In the genomic region with DNA sequence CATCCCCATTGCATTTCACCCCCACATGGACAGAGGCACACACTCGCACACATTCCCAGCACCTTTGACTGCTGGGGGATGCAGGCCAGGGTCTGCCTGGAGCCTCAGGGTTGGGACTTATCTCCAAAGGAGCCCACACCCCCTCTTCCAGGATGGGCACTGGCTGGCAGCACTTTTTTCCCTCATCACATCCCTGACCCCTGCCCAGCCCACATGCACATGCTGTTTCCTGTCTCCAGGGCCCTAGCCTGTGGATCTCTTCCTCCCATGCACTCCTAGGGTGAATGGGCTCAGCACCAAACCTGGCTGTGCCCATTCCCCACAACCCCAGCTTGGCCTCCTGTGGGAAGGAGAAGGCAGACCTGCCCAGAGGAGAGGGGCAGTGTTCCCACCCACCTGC, we compare ENCODE assay signal across 17 cellular contexts. TPM values are rescaled to one million over a fixed set of nuclear protein-coding genes. Genes with fewer than 3 reads are reported as not detected.
A peak's percentile ranks its signal among the peaks of the same experiment; 100 is the strongest.
DNase-seq lines count a peak whose midpoint lies in the region; ATAC-seq and TF ChIP-seq lines count a peak whose summit lies in the region.
"Had no signal": no experiment of that assay in that cellular context is flagged by ENCODE, and none has a peak within 500 bp of the region (broad histone marks: within the 10 kb centered on the region; RNA-seq: fewer than 3 reads in every experiment).

No MANE protein-coding gene starts in this region.

- H3K9ac ChIP-seq in IMR-90 (ENCODE audit: low read depth, low read length) (no peak overlapping the region), mesendoderm (ENCODE audit: low read length) (no peak overlapping the region)
- H3K9ac ChIP-seq: GM23248 had no signal

- H2AK9ac ChIP-seq in IMR-90 (replicated peaks; ENCODE audit: low read depth, low read length, poor library complexity) = no peak overlapping the region

- peak overlapping the region; percentile 43 for H2AFZ ChIP-seq in IMR-90 (replicated peaks; ENCODE audit: low read length, poor library complexity)
- H2AFZ ChIP-seq: GM23248 had no signal

- in situ Hi-C loops in IMR-90 (cut with MboI; ENCODE audit: low sequenced_read_pairs) = no loop called here

- H3K27me3 ChIP-seq in right atrium auricular region (no peaks in the 10 kb centered on the region), IMR-90 (ENCODE audit: control insufficient read depth, insufficient read depth, low read length) (peaks cover 23% of the 10 kb centered on the region), mesendoderm (ENCODE audit: insufficient read depth, low read length, poor library complexity) (no peaks in the 10 kb centered on the region), testis (no peaks in the 10 kb centered on the region)

- H3K79me2 ChIP-seq in mesendoderm (ENCODE audit: control insufficient read depth, insufficient read depth, low read length) = no peaks in the 10 kb centered on the region

- no TSS peak for BruUV-seq in IMR-90 (replicated peaks; lab: Mats Ljungman, UMichigan)

- CTCF ChIA-PET in IMR-90 (lab: Yijun Ruan, JAX) = no interaction called here

- H3K79me1 ChIP-seq in IMR-90 (ENCODE audit: low read depth in 1 of 2, low read length in 2 of 2) = no peaks in the 10 kb centered on the region
- no peaks in the 10 kb centered on the region for H3K79me1 ChIP-seq in mesendoderm (ENCODE audit: low read length)

- 100% methylated on average over 1 of the region's 1 CpG; no CpG with 5 or more reads in 1 of the 2 experiments for WGBS in IMR-90 (ENCODE audit: extremely low coverage in 2 of 2, insufficient read length in 1 of 2), 2 experiments
- no CpG with 5 or more reads among the region's 1 CpG for WGBS in mesendoderm (ENCODE audit: extremely low coverage, insufficient coverage, low lambda C conversion rate)
- 100% methylated on average over 1 of the region's 1 CpG for WGBS in testis, 2 donors

- H3K9me3 ChIP-seq in right atrium auricular region (no peaks in the 10 kb centered on the region), IMR-90 (ENCODE audit: control insufficient read depth, insufficient read depth, low read length) (no peaks in the 10 kb centered on the region), testis (no peaks in the 10 kb centered on the region)

- no peak overlapping the region for H4K8ac ChIP-seq in IMR-90 (ENCODE audit: low read depth in 2 of 2, low read length in 2 of 2)
- no peak overlapping the region for H4K8ac ChIP-seq in mesendoderm (ENCODE audit: low read depth, low read length)

- H3K4me3 ChIP-seq in right atrium auricular region = no peak overlapping the region
- no peak overlapping the region for H3K4me3 ChIP-seq in IMR-90 (ENCODE audit: insufficient read depth, low read depth, low read length)
- H3K4me3 ChIP-seq in mesendoderm (ENCODE audit: low read length) = no peak overlapping the region
- H3K4me3 ChIP-seq in testis = no peak overlapping the region
- H3K4me3 ChIP-seq: GM12878, GM23248 had no signal

- H3K14ac ChIP-seq in IMR-90 (replicated peaks; ENCODE audit: low read depth, low read length) = no peak overlapping the region

- no peaks in the 10 kb centered on the region for H3K36me3 ChIP-seq in right atrium auricular region
- H3K36me3 ChIP-seq in IMR-90 (ENCODE audit: control insufficient read depth, insufficient read depth, low read length) = no peaks in the 10 kb centered on the region
- no peaks in the 10 kb centered on the region for H3K36me3 ChIP-seq in mesendoderm (ENCODE audit: control insufficient read depth, insufficient read depth, low read length)
- no peaks in the 10 kb centered on the region for H3K36me3 ChIP-seq in testis (ENCODE audit: low read depth, missing control alignments)

- POLR2A ChIA-PET in IMR-90 (lab: Charles Lee; ENCODE audit: unreplicated experiment) = no interaction called here

- H2AK5ac ChIP-seq in IMR-90 (ENCODE audit: low read depth, low read length) = no peak overlapping the region
- H2AK5ac ChIP-seq in mesendoderm (ENCODE audit: low read length) = peak overlapping the region; percentile 48

- no peak overlapping the region for H3K4ac ChIP-seq in IMR-90 (ENCODE audit: low read depth, low read length)
- H3K4ac ChIP-seq in mesendoderm (ENCODE audit: low read depth, low read length) = no peak overlapping the region

- H3K27ac ChIP-seq in right atrium auricular region (no peak overlapping the region), IMR-90 (ENCODE audit: insufficient read depth, low read length) (no peak overlapping the region), mesendoderm (ENCODE audit: low read depth, low read length) (no peak overlapping the region), testis (no peak overlapping the region)
- H3K27ac ChIP-seq: GM23248 had no signal

- H4K5ac ChIP-seq in IMR-90 (ENCODE audit: low read depth, low read length) = no peak overlapping the region
- no peak overlapping the region for H4K5ac ChIP-seq in mesendoderm (ENCODE audit: low read length)

- H2BK120ac ChIP-seq in IMR-90 (ENCODE audit: low read depth, low read length) (no peak overlapping the region), mesendoderm (ENCODE audit: low read depth, low read length) (no peak overlapping the region)

- DNase-seq in cardiac septum (ENCODE audit: low spot score) (peak; percentile 39), right atrium auricular region (ENCODE audit: low spot score) (no peak), IMR-90 (no peak), mesendoderm (no peak), activated gamma-delta T cell treated with Interleukin-2 at 50 U/mL for 16 hours (no peak), testis (no peak), T-helper 1 cell (no peak)
- DNase-seq: ACHN; C1 segment of cervical spinal cord; CD4-positive, alpha-beta T cell; DMS79; GM23248; H9 had no signal

- H3K18ac ChIP-seq in IMR-90 (ENCODE audit: low read depth, low read length) = no peak overlapping the region
- no peak overlapping the region for H3K18ac ChIP-seq in mesendoderm (ENCODE audit: low read length)

- H3K9me1 ChIP-seq in IMR-90 (ENCODE audit: insufficient read depth, low read length) = no peaks in the 10 kb centered on the region

- H2BK15ac ChIP-seq in IMR-90 (ENCODE audit: low read depth, low read length) (no peak overlapping the region), mesendoderm (replicated peaks; ENCODE audit: low read depth) (no peak overlapping the region)

- intact Hi-C loops in cardiac septum (cut with DNase I) (loop anchor here (2.0 to 5.0 kb wide), 2 partner anchors 61 to 186 kb away; no protein-coding TSS in a partner anchor), IMR-90 (cut with micrococcal nuclease) (no loop called here), testis (cut with DNase I; ENCODE audit: low total_unique reads) (no loop called here)

- no peak for TF ChIP-seq POLR2A in IMR-90 (IDR thresholded peaks at IDR 0.05; ENCODE audit: low read depth, low read length)
- TF ChIP-seq POLR2A in testis (IDR thresholded peaks at IDR 0.05) = no peak

- no peak overlapping the region for H4K91ac ChIP-seq in IMR-90 (ENCODE audit: insufficient read depth, low read depth, low read length)

- no peak overlapping the region for H3K56ac ChIP-seq in IMR-90 (ENCODE audit: extremely low read depth, insufficient read depth, low read length)
- no peak overlapping the region for H3K56ac ChIP-seq in mesendoderm (ENCODE audit: low read length)

- H4K20me1 ChIP-seq in IMR-90 (ENCODE audit: insufficient read depth, low read length) = no peaks in the 10 kb centered on the region

- TF ChIP-seq CTCF in right atrium auricular region (IDR thresholded peaks at IDR 0.05) = no peak
- no peak for TF ChIP-seq CTCF in IMR-90 (conservative IDR thresholded peaks at IDR 0.05; ENCODE audit: low read depth, low read length)
- no peak for TF ChIP-seq CTCF in testis (IDR thresholded peaks at IDR 0.05)

- dilution Hi-C loops in IMR-90 (cut with HindIII; ENCODE audit: low sequenced_read_pairs, unreplicated experiment) = no loop called here

- TF ChIP-seq RAD21 in IMR-90 (IDR thresholded peaks at IDR 0.05; ENCODE audit: low read length) = no peak

- H2BK5ac ChIP-seq in IMR-90 (ENCODE audit: low read depth, low read length, poor library complexity, severe bottlenecking) (no peak overlapping the region), mesendoderm (ENCODE audit: low read length) (no peak overlapping the region)

- peaks cover 0 to 35% of the 10 kb centered on the region in 2 donors for H3K4me1 ChIP-seq in right atrium auricular region
- H3K4me1 ChIP-seq in IMR-90 (ENCODE audit: control insufficient read depth, insufficient read depth, low read length) = no peaks in the 10 kb centered on the region; the same call in 1 of the 2 replicates
- H3K4me1 ChIP-seq in mesendoderm (ENCODE audit: control insufficient read depth, low read depth, low read length) = peaks cover 9% of the 10 kb centered on the region
- H3K4me1 ChIP-seq in testis = peaks cover 35% of the 10 kb centered on the region

- ATAC-seq in IMR-90 (ENCODE audit: low read depth) = no peak

- H3K4me2 ChIP-seq in IMR-90 (ENCODE audit: low read depth, low read length) = no peak overlapping the region
- H3K4me2 ChIP-seq in mesendoderm (ENCODE audit: low read length) = no peak overlapping the region

- H2BK20ac ChIP-seq in IMR-90 (ENCODE audit: low read depth, low read length) = no peak overlapping the region

- no peak overlapping the region for H3K23ac ChIP-seq in IMR-90 (ENCODE audit: low read depth, low read length)
- no peak overlapping the region for H3K23ac ChIP-seq in mesendoderm (ENCODE audit: low read length)

TF ChIP-seq in IMR-90, 13 proteins besides CTCF, POLR2A, EP300 and RAD21 (continues in another document):
- no peak for TF ChIP-seq RFX5 (IDR thresholded peaks at IDR 0.05; ENCODE audit: low read depth, low read length)
- no peak for TF ChIP-seq MAFK (IDR thresholded peaks at IDR 0.05; ENCODE audit: low read depth, low read length)
- TF ChIP-seq SMC3 (IDR thresholded peaks at IDR 0.05; ENCODE audit: low read depth, low read length) = no peak
- TF ChIP-seq, protein P1, sequence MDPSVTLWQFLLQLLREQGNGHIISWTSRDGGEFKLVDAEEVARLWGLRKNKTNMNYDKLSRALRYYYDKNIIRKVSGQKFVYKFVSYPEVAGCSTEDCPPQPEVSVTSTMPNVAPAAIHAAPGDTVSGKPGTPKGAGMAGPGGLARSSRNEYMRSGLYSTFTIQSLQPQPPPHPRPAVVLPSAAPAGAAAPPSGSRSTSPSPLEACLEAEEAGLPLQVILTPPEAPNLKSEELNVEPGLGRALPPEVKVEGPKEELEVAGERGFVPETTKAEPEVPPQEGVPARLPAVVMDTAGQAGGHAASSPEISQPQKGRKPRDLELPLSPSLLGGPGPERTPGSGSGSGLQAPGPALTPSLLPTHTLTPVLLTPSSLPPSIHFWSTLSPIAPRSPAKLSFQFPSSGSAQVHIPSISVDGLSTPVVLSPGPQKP (IDR thresholded peaks at IDR 0.05; ENCODE audit: borderline replicate concordance, low read depth, low read length) = no peak
- no peak for TF ChIP-seq MAZ (IDR thresholded peaks at IDR 0.05; ENCODE audit: borderline replicate concordance, low read depth, low read length)

RNA-seq across cellular contexts. Expression of a gene that starts 59.3 kb away (rescaled TPM):
- total RNA-seq in cardiac septum (0.78 TPM), right atrium auricular region (under 1 TPM; 0.43 to 0.70 TPM), IMR-90 (2012; rRNA removed) (not detected in 2 replicates), testis (1 to 10 TPM; 2.5 to 3.7 TPM)
- polyA plus RNA-seq in IMR-90 (2012; rRNA removed) (not detected in 2 replicates), testis (ENCODE audit: insufficient read depth, low read depth, low replicate concordance) (4.5 TPM)
- polyA plus RNA-seq in IMR-90 (2012; cell fraction: cytosol; rRNA removed) = not detected in 2 replicates
- not detected in 2 replicates for polyA plus RNA-seq in IMR-90 (2012; cell fraction: nucleus; rRNA removed; ENCODE audit: low replicate concordance)
- polyA plus RNA-seq in mesendoderm (2013, experiment 1 of 2) = 0.25 TPM
- 0.22 TPM for polyA plus RNA-seq in mesendoderm (2013, experiment 2 of 2)
- total RNA-seq: A172; CD4-positive, alpha-beta T cell; G401; HT1080 had no signal
- polyA plus RNA-seq: GM23248 had no signal
